In the genomic region with DNA sequence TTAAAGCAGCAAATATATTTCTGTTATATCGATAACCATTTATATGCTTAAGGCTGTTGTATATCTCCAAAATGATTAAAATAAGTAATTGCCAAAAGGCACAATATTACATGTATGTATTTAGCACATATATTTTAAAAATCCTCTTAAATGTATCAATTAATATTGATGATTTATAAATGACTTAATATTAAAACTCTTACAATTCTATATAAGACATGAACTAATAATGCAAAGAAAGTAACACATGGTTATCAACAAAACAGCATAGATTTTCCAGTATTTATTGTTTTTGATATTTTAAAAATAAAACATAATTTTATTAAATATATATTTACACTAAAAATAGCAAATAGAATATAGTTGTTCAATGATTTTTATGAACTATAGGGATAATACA, we compare ENCODE assay signal across 20 cellular contexts. TPM values are rescaled to one million over a fixed set of nuclear protein-coding genes. Genes with fewer than 3 reads are reported as not detected.
DNase-seq lines count a peak whose midpoint lies in the region; ATAC-seq, FAIRE-seq and TF ChIP-seq lines count a peak whose summit lies in the region.
"Had no signal": no experiment of that assay in that cellular context is flagged by ENCODE, and none has a peak within 500 bp of the region (broad histone marks: within the 10 kb centered on the region; RNA-seq: fewer than 3 reads in every experiment).

No MANE protein-coding gene starts in this region.

- FAIRE-seq in TTC549 (lab: Jason Lieb, UNC) (peak; percentile 59), endometrium (lab: Jason Lieb, UNC) (peak; percentile 80), kidney (lab: Jason Lieb, UNC) (peak; percentile 97), HepG2 (lab: Jason Lieb, UNC) (no peak)
- FAIRE-seq: GM12878, H1 had no signal

- CTCF ChIA-PET in HepG2 (lab: Yijun Ruan, JAX; ENCODE audit: low intra/inter-chr PET ratio, low total read pairs), result no interaction called here

- no peak for TF ChIP-seq RAD21 in HepG2 (CRISPR knock-in tag; IDR thresholded peaks at IDR 0.05)

- POLR2A ChIA-PET in HepG2 (lab: Yijun Ruan, JAX), result no interaction called here

- WGBS in HepG2 (ENCODE audit: low lambda C conversion rate), result 49% methylated on average over 1 of the region's 1 CpG

- H3K27me3 ChIP-seq in HepG2 (ENCODE audit: control insufficient read depth in 1 of 2, insufficient read depth in 2 of 2, low read length in 2 of 2), result no peaks in the 10 kb centered on the region; a peak in 1 of 5 replicates
- H3K27me3 ChIP-seq: BLaER1 had no signal

- no peaks in the 10 kb centered on the region for H3K79me2 ChIP-seq in HepG2 (ENCODE audit: insufficient read depth, low read length)

- TF ChIP-seq CTCF in kidney (IDR thresholded peaks at IDR 0.05; ENCODE audit: borderline replicate concordance, extremely low read depth, insufficient read depth), result no peak
- no peak for TF ChIP-seq CTCF in HepG2 (CRISPR knock-in tag; IDR thresholded peaks at IDR 0.05)

- no peak for TF ChIP-seq POLR2A in HepG2 (IDR thresholded peaks at IDR 0.05; ENCODE audit: insufficient read depth in 1 of 2, low read depth in 2 of 2, low read length in 2 of 2)

- H3K9ac ChIP-seq in kidney (ENCODE audit: low read length in 2 of 2) (no peak overlapping the region), HepG2 (ENCODE audit: insufficient read depth, low read depth, low read length) (no peak overlapping the region)
- H3K9ac ChIP-seq: BLaER1, GM23248 had no signal

- ATAC-seq in GM18868 (IDR thresholded peaks at IDR 0.05; ENCODE audit: unreplicated experiment) (no peak), HepG2 (no peak), GM18519 (IDR thresholded peaks at IDR 0.05; ENCODE audit: low FRiP score, unreplicated experiment) (no peak)
- ATAC-seq: CD8-positive, alpha-beta T cell; GM12878 had no signal

- intact Hi-C loops in kidney (cut with DNase I) (no loop called here), HepG2 (cut with micrococcal nuclease; ENCODE audit: unreplicated experiment) (no loop called here)

- DNase-seq in kidney, result no peak
- DNase-seq in DMS79 (lab: John Stamatoyannopoulos, UW), result no peak
- DNase-seq in HepG2 (ENCODE audit: low spot score), result no peak
- DNase-seq: Caco-2; CD4-positive, CD25-positive, alpha-beta regulatory T cell; CD8-positive, alpha-beta T cell; DMS153; EL; GDM1; GM23248; H7; HCEC 1CT had no signal

- H3K9me3 ChIP-seq in kidney (ENCODE audit: control insufficient read depth in 1 of 2, low read length in 2 of 2), result no peaks in the 10 kb centered on the region
- H3K9me3 ChIP-seq in HepG2 (ENCODE audit: low read length), result no peaks in the 10 kb centered on the region
- H3K9me3 ChIP-seq: BLaER1, Caco-2 had no signal

- H3K36me3 ChIP-seq in kidney (ENCODE audit: control insufficient read depth in 1 of 2, insufficient read depth in 2 of 2, low read length in 2 of 2) (no peaks in the 10 kb centered on the region), HepG2 (replicated peaks in 1 of 2; ENCODE audit: control insufficient read depth in 1 of 2, insufficient read depth in 2 of 2, low read length in 2 of 2) (no peaks in the 10 kb centered on the region)

- H3K27ac ChIP-seq in kidney (ENCODE audit: low read depth in 2 of 2, low read length in 2 of 2) (no peak overlapping the region), HepG2 (ENCODE audit: extremely low read length, insufficient read depth, low read length) (no peak overlapping the region)
- H3K27ac ChIP-seq: BLaER1, C4-2B, GM23248 had no signal

- H3K4me1 ChIP-seq in kidney (ENCODE audit: control insufficient read depth in 1 of 2, insufficient read depth in 1 of 2, low read depth in 1 of 2, low read length in 2 of 2) (no peaks in the 10 kb centered on the region), HepG2 (ENCODE audit: insufficient read depth, low read length) (no peaks in the 10 kb centered on the region)
- H3K4me1 ChIP-seq: BLaER1, Caco-2 had no signal

- TF ChIP-seq EP300 in HepG2 (IDR thresholded peaks at IDR 0.05; ENCODE audit: low read depth in 2 of 2, low read length in 2 of 2) (no peak), HepG2 (CRISPR knock-in tag; IDR thresholded peaks at IDR 0.05; ENCODE audit: borderline replicate concordance) (no peak)

- no peak overlapping the region for H3K4me2 ChIP-seq in HepG2 (ENCODE audit: low read depth, low read length)
- H3K4me2 ChIP-seq: BLaER1 had no signal

- no peak overlapping the region for H3K4me3 ChIP-seq in kidney (ENCODE audit: low read length in 2 of 2)
- H3K4me3 ChIP-seq in HepG2 (replicated peaks in 1 of 3; ENCODE audit: insufficient read depth in 1 of 3, low read depth in 2 of 3, low read length in 3 of 3), result no peak overlapping the region
- H3K4me3 ChIP-seq: BLaER1, GM12878, GM23248 had no signal

- in situ Hi-C loops in HepG2 (cut with HindIII; ENCODE audit: extremely low pct_ligation_motif_present, low pct_unique_long_range_greater_than_20kb), result no loop called here

- no peak overlapping the region for H2AFZ ChIP-seq in HepG2 (ENCODE audit: low read length)
- H2AFZ ChIP-seq: GM23248 had no signal

- H4K20me1 ChIP-seq in HepG2 (ENCODE audit: insufficient read depth, low read length), result no peaks in the 10 kb centered on the region
- H4K20me1 ChIP-seq: BLaER1 had no signal

- BruUV-seq in HepG2 (replicated peaks; lab: Mats Ljungman, UMichigan), result no TSS peak

TF ChIP-seq in HepG2, 621 proteins besides CTCF, POLR2A, EP300 and RAD21 (continues in another document):
- TF ChIP-seq WIZ (CRISPR knock-in tag; IDR thresholded peaks at IDR 0.05), result no peak
- TF ChIP-seq AGO1 (IDR thresholded peaks at IDR 0.05; ENCODE audit: low read depth, low read length, poor library complexity, severe bottlenecking), result no peak
- no peak for TF ChIP-seq NFIC (IDR thresholded peaks at IDR 0.05; ENCODE audit: low read length)
- no peak for TF ChIP-seq SUZ12 (IDR thresholded peaks at IDR 0.05; ENCODE audit: low read depth, low read length)
- TF ChIP-seq NPAS2 (CRISPR knock-in tag; IDR thresholded peaks at IDR 0.05; ENCODE audit: borderline replicate concordance), result no peak
- TF ChIP-seq MEIS1 (CRISPR knock-in tag; IDR thresholded peaks at IDR 0.05; ENCODE audit: borderline replicate concordance), result no peak
- no peak for TF ChIP-seq SNAI1 (CRISPR knock-in tag; IDR thresholded peaks at IDR 0.05; ENCODE audit: borderline replicate concordance)
- TF ChIP-seq GATAD2A (CRISPR knock-in tag; IDR thresholded peaks at IDR 0.05), result no peak
- TF ChIP-seq ZFP36L1 (CRISPR knock-in tag; IDR thresholded peaks at IDR 0.05), result no peak
- no peak for TF ChIP-seq FUBP1 (CRISPR knock-in tag; IDR thresholded peaks at IDR 0.05; ENCODE audit: borderline replicate concordance)
- no peak for TF ChIP-seq ZNF143 (CRISPR knock-in tag; IDR thresholded peaks at IDR 0.05)
- TF ChIP-seq SIX4 (CRISPR knock-in tag; IDR thresholded peaks at IDR 0.05), result no peak

RNA-seq across cellular contexts. Expression of gene PCDH9, which starts 32.4 kb away (rescaled TPM):
- total RNA-seq in kidney, result 9.5 TPM
- 1.6 TPM for polyA plus RNA-seq in kidney (ENCODE audit: insufficient read depth, low read depth, low replicate concordance)
- total RNA-seq in HepG2 (2016; rRNA removed; fragmentation: Illumina TruSeq; extraction: Trizol), result 0.09 and 0.11 TPM in 2 replicates
- total RNA-seq in HepG2 (2016; cell fraction: cytosol; rRNA removed; fragmentation: Illumina TruSeq; extraction: Trizol; ENCODE audit: low read depth), result 0.09 and 0.10 TPM in 2 replicates
- 0.04 and 0.11 TPM in 2 replicates for total RNA-seq in HepG2 (2016; cell fraction: insoluble cytoplasmic fraction; rRNA removed; fragmentation: Illumina TruSeq; extraction: Trizol)
- total RNA-seq in HepG2 (2016; cell fraction: membrane; rRNA removed; fragmentation: Illumina TruSeq; extraction: Trizol), result 0.03 TPM in 2 replicates
- 0.19 and 0.31 TPM in 2 replicates for total RNA-seq in HepG2 (2016; cell fraction: nucleus; rRNA removed; fragmentation: Illumina TruSeq; extraction: Trizol)
- 0.01 TPM in 1 of 2 replicates, not detected in the other for polyA plus RNA-seq in HepG2 (2011; rRNA removed)
- polyA plus RNA-seq in HepG2 (2011; cell fraction: cytosol; rRNA removed), result 0.01 TPM in 1 of 2 replicates, not detected in the other
- polyA plus RNA-seq in HepG2 (2011; cell fraction: nucleus; rRNA removed), result not detected in 2 replicates
- not detected in 2 replicates for polyA plus RNA-seq in HepG2 (2012)
- under 0.01 and 0.01 TPM in 2 replicates for polyA plus RNA-seq in HepG2 (2016; cell fraction: cytosol; fragmentation: Illumina TruSeq; extraction: Trizol; ENCODE audit: low read depth)
- not detected in 2 replicates for polyA plus RNA-seq in HepG2 (2016; cell fraction: insoluble cytoplasmic fraction; fragmentation: Illumina TruSeq; extraction: Trizol; ENCODE audit: low read depth)
- not detected in 2 replicates for polyA plus RNA-seq in HepG2 (2016; cell fraction: membrane; fragmentation: Illumina TruSeq; extraction: Trizol; ENCODE audit: low read depth)
- 0.03 and 0.15 TPM in 2 replicates for polyA plus RNA-seq in HepG2 (2016; cell fraction: nucleus; fragmentation: Illumina TruSeq; extraction: Trizol; ENCODE audit: insufficient read depth, low read depth)
- polyA minus RNA-seq in HepG2 (2011; rRNA and poly(A)+ RNA removed; ENCODE audit: low replicate concordance), result 4.1 TPM in 1 of 2 replicates, not detected in the other
- polyA minus RNA-seq in HepG2 (2011; cell fraction: cytosol; rRNA and poly(A)+ RNA removed), result not detected in 2 replicates
- under 0.01 and 0.12 TPM in 2 replicates for polyA minus RNA-seq in HepG2 (2011; cell fraction: nucleus; rRNA and poly(A)+ RNA removed)
